27 cellular contexts compared by ENCODE assay signal in genomic region chr6:3135668-3136297, GRCh38. TPM values are rescaled to one million over a fixed set of nuclear protein-coding genes. Genes with fewer than 3 reads are reported as not detected.
DNase-seq lines count a peak whose midpoint lies in the region; ATAC-seq and TF ChIP-seq lines count a peak whose summit lies in the region.
"Had no signal": no experiment of that assay in that cellular context is flagged by ENCODE, and none has a peak within 500 bp of the region (broad histone marks: within the 10 kb centered on the region; RNA-seq: fewer than 3 reads in every experiment).

No MANE protein-coding gene starts in this region.

- H3K27me3 Mint-ChIP-seq in Caco-2 (ENCODE audit: insufficient read depth, unreplicated experiment) (no peaks in the 10 kb centered on the region), nephron progenitor cell (ENCODE audit: low read depth, poor library complexity) (no peaks in the 10 kb centered on the region), endodermal cell (ENCODE audit: insufficient read depth) (no peaks in the 10 kb centered on the region)
- H3K27me3 Mint-ChIP-seq: activated CD4-positive, alpha-beta T cell treated with anti-CD3 and anti-CD28 coated beads, Interleukin-2, amount 10 ng/mL, durations not matched to agents 24 days and 14 days; activated naive CD8-positive, alpha-beta T cell treated with anti-CD3 and anti-CD28 coated beads, Interleukin-2, amount 50 U/mL, for 24 hours; naive B cell had no signal

- CTCF ChIA-PET in Caco-2 (lab: Charles Lee) = interaction anchor here (1.3 kb wide), 1 partner anchor 21 kb away, joined by 8 read pairs; the partner anchor contains the start of gene TUBB2A

- H3K4me3 Mint-ChIP-seq in Caco-2 (ENCODE audit: unreplicated experiment) (peak overlapping the region; percentile 53), nephron progenitor cell (no peak overlapping the region), endodermal cell (no peak overlapping the region)
- H3K4me3 Mint-ChIP-seq: activated CD4-positive, alpha-beta T cell treated with anti-CD3 and anti-CD28 coated beads, Interleukin-2, amount 10 ng/mL, durations not matched to agents 24 days and 14 days; activated naive CD8-positive, alpha-beta T cell treated with anti-CD3 and anti-CD28 coated beads, Interleukin-2, amount 50 U/mL, for 24 hours; activated T-cell treated with anti-CD3 and anti-CD28 coated beads, Interleukin-2, amount 50 U/mL, for 4 hours; naive B cell had no signal

- peak overlapping the region; percentile 84 to 92 (median 89) for H3K27ac ChIP-seq in body of pancreas
- no peak overlapping the region for H3K27ac ChIP-seq in left lung
- no peak overlapping the region for H3K27ac ChIP-seq in endodermal cell (ENCODE audit: low read depth, low read length)
- H3K27ac ChIP-seq: gastrocnemius medialis, SK-N-MC, tibial nerve had no signal

- WGBS in body of pancreas, 2 donors = 30 to 33% methylated on average over 13 of the region's 13 CpGs
- 90 to 91% methylated on average over 7 to 13 of the region's 13 CpGs for WGBS in endodermal cell (ENCODE audit: insufficient coverage in 1 of 2, insufficient read length in 1 of 2), 2 experiments

- H3K9me3 Mint-ChIP-seq in Caco-2 (ENCODE audit: unreplicated experiment) (no peaks in the 10 kb centered on the region), nephron progenitor cell (no peaks in the 10 kb centered on the region), endodermal cell (no peaks in the 10 kb centered on the region)
- H3K9me3 Mint-ChIP-seq: activated CD4-positive, alpha-beta T cell treated with anti-CD3 and anti-CD28 coated beads, Interleukin-2, amount 10 ng/mL, durations not matched to agents 24 days and 14 days; activated naive CD8-positive, alpha-beta T cell treated with anti-CD3 and anti-CD28 coated beads, Interleukin-2, amount 50 U/mL, for 24 hours; activated T-cell treated with anti-CD3 and anti-CD28 coated beads, Interleukin-2, amount 50 U/mL, for 4 hours; naive B cell had no signal

- DNase-seq in Caco-2 (peak in 1 of 2 experiments; percentile 17), NCI-H1048 (lab: John Stamatoyannopoulos, UW) (peak; percentile 39), body of pancreas (peak; percentile 64 to 85 (median 70)), nephron progenitor cell (no peak), left lung (no peak), endodermal cell (no peak), NCI-H748 treated with DMSO at 0.1 percent for 48 hours (lab: John Stamatoyannopoulos, UW) (no peak)
- DNase-seq in stimulated activated CD4-positive, alpha-beta T cell treated with anti-CD3 and anti-CD28 coated beads, Interleukin-4, amount 100 ng/mL, for 24 hours = no peak
- DNase-seq: ACHN; activated CD4-positive, alpha-beta T cell treated with anti-CD3 and anti-CD28 coated beads, Interleukin-2, amount 10 ng/mL, durations not matched to agents 24 days and 14 days; activated naive CD8-positive, alpha-beta T cell treated with anti-CD3 and anti-CD28 coated beads, Interleukin-2, amount 50 U/mL, for 24 hours; activated T-cell treated with anti-CD3 and anti-CD28 coated beads, Interleukin-2, amount 50 U/mL, for 4 hours; BE2C; central memory CD4-positive, alpha-beta T cell; dermis blood vessel endothelial cell; DMS79 treated with DMSO at 0.1 percent for 48 hours; gastrocnemius medialis; GF-D8; H7; hippocampal formation; KBM-7; left cardiac atrium; naive B cell; NCI-H1436; NCI-H524 treated with DMSO at 0.1 percent for 48 hours had no signal

- H3K36me3 Mint-ChIP-seq in Caco-2 (ENCODE audit: insufficient read depth, unreplicated experiment) (peaks cover 48% of the 10 kb centered on the region), nephron progenitor cell (ENCODE audit: low read depth) (peaks cover 93% of the 10 kb centered on the region), endodermal cell (ENCODE audit: low read depth) (peaks cover 79% of the 10 kb centered on the region)

- no TSS peak for BruUV-seq in Caco-2 (replicated peaks; lab: Mats Ljungman, UMichigan)

- H3K9me3 ChIP-seq in Caco-2 (no peaks in the 10 kb centered on the region), body of pancreas (no peaks in the 10 kb centered on the region), left lung (no peaks in the 10 kb centered on the region), endodermal cell (ENCODE audit: control insufficient read depth, low read length) (no peaks in the 10 kb centered on the region)
- H3K9me3 ChIP-seq: BE2C, gastrocnemius medialis, tibial nerve had no signal

- no peak overlapping the region for H3K4me3 ChIP-seq in Caco-2 (ENCODE audit: low read depth, low read length)
- no peak overlapping the region for H3K4me3 ChIP-seq in body of pancreas
- no peak overlapping the region for H3K4me3 ChIP-seq in left lung
- H3K4me3 ChIP-seq in endodermal cell (ENCODE audit: low read length) = no peak overlapping the region
- H3K4me3 ChIP-seq: gastrocnemius medialis, SK-N-MC, tibial nerve had no signal

- H3K36me3 ChIP-seq in Caco-2 (ENCODE audit: control insufficient read depth, insufficient read depth, low read length) = peaks cover 8% of the 10 kb centered on the region
- no peaks in the 10 kb centered on the region for H3K36me3 ChIP-seq in body of pancreas (replicated peaks in 1 of 2; ENCODE audit: insufficient read depth in 1 of 2, low read depth in 2 of 2)
- no peaks in the 10 kb centered on the region for H3K36me3 ChIP-seq in left lung
- peaks cover 35% of the 10 kb centered on the region for H3K36me3 ChIP-seq in endodermal cell (ENCODE audit: control insufficient read depth, insufficient read depth, low read length)

- peak in 2 of 3 donors; percentile 43 to 51 for TF ChIP-seq POLR2A in body of pancreas (IDR thresholded peaks at IDR 0.05)

- peaks cover 26% of the 10 kb centered on the region for H3K4me1 Mint-ChIP-seq in Caco-2 (ENCODE audit: low read depth, unreplicated experiment)
- H3K4me1 Mint-ChIP-seq in nephron progenitor cell = peaks cover 26% of the 10 kb centered on the region
- H3K4me1 Mint-ChIP-seq in endodermal cell = peaks cover 19% of the 10 kb centered on the region

- H3K27ac Mint-ChIP-seq in Caco-2 (ENCODE audit: unreplicated experiment) (peak overlapping the region; percentile 6), nephron progenitor cell (peak overlapping the region; percentile 27), endodermal cell (no peak overlapping the region)
- H3K27ac Mint-ChIP-seq: activated CD4-positive, alpha-beta T cell treated with anti-CD3 and anti-CD28 coated beads, Interleukin-2, amount 10 ng/mL, durations not matched to agents 24 days and 14 days; activated naive CD8-positive, alpha-beta T cell treated with anti-CD3 and anti-CD28 coated beads, Interleukin-2, amount 50 U/mL, for 24 hours had no signal

- no peak for TF ChIP-seq CTCF in Caco-2 (IDR thresholded peaks at IDR 0.05; ENCODE audit: insufficient read depth in 1 of 2, low read depth in 1 of 2, low read length in 1 of 2, severe bottlenecking in 1 of 2, unreplicated experiment in 1 of 2)
- TF ChIP-seq CTCF in body of pancreas (IDR thresholded peaks at IDR 0.05) = no peak
- no peak for TF ChIP-seq CTCF in nephron progenitor cell (IDR thresholded peaks at IDR 0.05)
- TF ChIP-seq CTCF in left lung (IDR thresholded peaks at IDR 0.05) = no peak
- no peak for TF ChIP-seq CTCF in endodermal cell (conservative IDR thresholded peaks at IDR 0.05)

- H3K27me3 ChIP-seq in Caco-2 (replicated peaks; ENCODE audit: control insufficient read depth, insufficient read depth, low read length) (no peaks in the 10 kb centered on the region), body of pancreas (no peaks in the 10 kb centered on the region), left lung (no peaks in the 10 kb centered on the region), endodermal cell (ENCODE audit: control insufficient read depth, insufficient read depth, low read length, poor library complexity, severe bottlenecking) (no peaks in the 10 kb centered on the region)
- H3K27me3 ChIP-seq: BE2C, gastrocnemius medialis, tibial nerve had no signal

- ATAC-seq in body of pancreas (peak; percentile 73), left lung (no peak)
- ATAC-seq: activated naive CD8-positive, alpha-beta T cell treated with anti-CD3 and anti-CD28 coated beads, Interleukin-2, amount 50 U/mL, for 24 hours; activated T-cell treated with anti-CD3 and anti-CD28 coated beads, Interleukin-2, amount 50 U/mL, for 4 hours; gastrocnemius medialis; left cardiac atrium had no signal

- H3K9ac ChIP-seq in endodermal cell (ENCODE audit: extremely low read depth, low read length, poor library complexity, severe bottlenecking) = no peak overlapping the region

- H3K4me1 ChIP-seq in Caco-2 = peaks cover 42% of the 10 kb centered on the region
- H3K4me1 ChIP-seq in body of pancreas = peaks cover 73% of the 10 kb centered on the region
- H3K4me1 ChIP-seq in left lung = peaks cover 0 to 20% of the 10 kb centered on the region in 2 donors
- peaks cover 3% of the 10 kb centered on the region for H3K4me1 ChIP-seq in endodermal cell (ENCODE audit: control insufficient read depth, insufficient read depth, low read length)

- POLR2A ChIA-PET in Caco-2 (lab: Charles Lee) = no interaction called here

- intact Hi-C loops in Caco-2 (cut with micrococcal nuclease; ENCODE audit: unreplicated experiment) (no loop called here), body of pancreas (cut with DNase I) (no loop called here), left lung (cut with DNase I) (loop anchor here in 1 of 2 donors (10.0 kb wide), 1 partner anchor 119 kb away; the partner anchor contains the start of gene PSMG4)

RNA-seq across cellular contexts. Expression of gene BPHL, which starts 17.3 kb away (rescaled TPM):
- total RNA-seq in Caco-2 (2022) (29.5 and 31.5 TPM in 2 replicates), body of pancreas (10 to 100 TPM; 15.6 to 21.8 TPM), left lung (10 to 100 TPM; 13.1 to 14.9 TPM), endodermal cell (10 to 100 TPM; 42.8 to 42.9 TPM)
- polyA plus RNA-seq in endodermal cell (2013, experiment 1 of 2) = 33.5 TPM
- polyA plus RNA-seq in endodermal cell (2013, experiment 2 of 2) = 32.0 TPM

RNA-seq across cellular contexts. Expression of gene TUBB2A, which starts 21.6 kb away (rescaled TPM):
- total RNA-seq in Caco-2 (2022) = 89.8 and 90.7 TPM in 2 replicates
- total RNA-seq in body of pancreas = 10 to 100 TPM; 44.9 to 54.1 TPM
- 10 to 100 TPM; 27.0 to 42.5 TPM for total RNA-seq in left lung
- 100 to 1,000 TPM; 262 to 297 TPM for total RNA-seq in endodermal cell
- polyA plus RNA-seq in endodermal cell (2013, experiment 1 of 2) = 327 TPM
- polyA plus RNA-seq in endodermal cell (2013, experiment 2 of 2) = 301 TPM

Comparison
In these comparisons a context has a peak if more than half of its experiments do, and no peak if none do; other contexts are left out.
1. DNase-seq: peak in NCI-H1048 (single experiment) and body of pancreas (4 of 4); none in nephron progenitor cell (single experiment), stimulated activated CD4-positive, alpha-beta T cell treated with anti-CD3 and anti-CD28 coated beads, Interleukin-4, amount 100 ng/mL, for 24 hours (single experiment), left lung (0 of 2), endodermal cell (single experiment) and NCI-H748 treated with DMSO at 0.1 percent for 48 hours (single experiment).
2. H3K27ac ChIP-seq: peak in body of pancreas (4 of 4); none in left lung (0 of 2) and endodermal cell (single experiment).